17 cellular contexts compared by ENCODE assay signal in the genomic region with DNA sequence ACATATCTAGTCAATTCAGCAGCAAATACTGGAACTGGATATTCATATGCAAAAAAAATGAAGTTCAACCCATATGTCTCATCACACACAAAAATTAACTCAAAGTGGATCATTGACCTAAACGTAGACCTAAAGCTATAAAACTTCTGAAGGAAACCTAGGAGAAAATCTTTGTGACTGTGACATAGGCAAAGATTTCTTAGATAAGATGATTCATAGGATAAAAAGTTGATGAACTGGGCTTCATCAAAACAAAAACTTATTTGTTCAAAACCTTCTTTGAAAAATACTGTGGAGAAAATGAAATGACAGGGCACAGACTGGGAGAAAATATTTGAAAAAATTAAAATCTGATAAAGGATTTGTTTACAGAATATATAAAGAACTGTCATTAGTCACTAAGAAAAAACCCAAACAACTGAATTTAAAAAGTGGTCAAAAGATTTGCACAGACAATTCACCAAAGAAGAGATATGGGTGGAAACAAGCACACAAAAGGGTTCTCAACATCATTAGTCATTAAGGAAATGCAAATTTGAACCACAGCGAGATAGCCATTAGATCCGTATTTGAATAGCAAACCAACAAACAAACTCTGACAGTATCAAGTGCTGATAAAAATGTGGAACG.
"Had no signal": no experiment of that assay in that cellular context is flagged by ENCODE, and none has a peak within 500 bp of the region (broad histone marks: within the 10 kb centered on the region; RNA-seq: fewer than 3 reads in every experiment).

No MANE protein-coding gene starts in this region.

- H3K4me1 Mint-ChIP-seq: activated naive CD4-positive, alpha-beta T cell treated with anti-CD3 and anti-CD28 coated beads, Interleukin-2, amount 10 ng/mL, durations not matched to agents 7 days and 5 days; naive thymus-derived CD4-positive, alpha-beta T cell; stimulated activated effector memory CD8-positive, alpha-beta T cell treated with anti-CD3 and anti-CD28 coated beads, Interleukin-12 subunit alpha, Interleukin-12 subunit beta, amount 100 ng/mL, for 72 hours had no signal

- ATAC-seq: left cardiac atrium; naive thymus-derived CD4-positive, alpha-beta T cell; right cardiac atrium; stimulated activated effector memory CD8-positive, alpha-beta T cell treated with anti-CD3 and anti-CD28 coated beads, Interleukin-12 subunit alpha, Interleukin-12 subunit beta, amount 100 ng/mL, for 72 hours had no signal

- H3K36me3 Mint-ChIP-seq: activated naive CD4-positive, alpha-beta T cell treated with anti-CD3 and anti-CD28 coated beads, Interleukin-2, amount 10 ng/mL, durations not matched to agents 7 days and 5 days; naive thymus-derived CD4-positive, alpha-beta T cell; stimulated activated effector memory CD8-positive, alpha-beta T cell treated with anti-CD3 and anti-CD28 coated beads, Interleukin-12 subunit alpha, Interleukin-12 subunit beta, amount 100 ng/mL, for 72 hours had no signal

- H3K4me3 Mint-ChIP-seq: activated B cell treated with CpG ODN at 0.5 μM for 24 hours; activated naive CD4-positive, alpha-beta T cell treated with anti-CD3 and anti-CD28 coated beads, Interleukin-2, amount 10 ng/mL, durations not matched to agents 7 days and 5 days; brain; naive thymus-derived CD4-positive, alpha-beta T cell; stimulated activated effector memory CD8-positive, alpha-beta T cell treated with anti-CD3 and anti-CD28 coated beads, Interleukin-12 subunit alpha, Interleukin-12 subunit beta, amount 100 ng/mL, for 72 hours had no signal

- H3K36me3 ChIP-seq: neutrophil, tibial nerve had no signal

- DNase-seq: activated B cell treated with CpG ODN at 0.5 μM for 24 hours; activated naive CD4-positive, alpha-beta T cell treated with anti-CD3 and anti-CD28 coated beads, Interleukin-2, amount 10 ng/mL, durations not matched to agents 7 days and 5 days; cerebellar nuclear complex; dermis blood vessel endothelial cell; erythroblast; hippocampal formation; left cardiac atrium; naive thymus-derived CD4-positive, alpha-beta T cell; right cardiac atrium had no signal

- H3K27ac Mint-ChIP-seq: activated B cell treated with CpG ODN at 0.5 μM for 24 hours; activated naive CD4-positive, alpha-beta T cell treated with anti-CD3 and anti-CD28 coated beads, Interleukin-2, amount 10 ng/mL, durations not matched to agents 7 days and 5 days; activated T-helper 2 cell treated with anti-CD3 and anti-CD28 coated beads, Interferon-gamma antibody, Interleukin-2, Interleukin-4, amounts not matched to agents 10 μg/mL and 5 μg/mL and 100 μg/mL, durations not matched to agents 14 hours and 24 hours and 36 hours; brain; naive thymus-derived CD4-positive, alpha-beta T cell; progenitor cell of endocrine pancreas; stimulated activated effector memory CD8-positive, alpha-beta T cell treated with anti-CD3 and anti-CD28 coated beads, Interleukin-12 subunit alpha, Interleukin-12 subunit beta, amount 100 ng/mL, for 72 hours had no signal

- H3K27me3 Mint-ChIP-seq: brain, progenitor cell of endocrine pancreas had no signal

- H3K9me3 Mint-ChIP-seq: activated naive CD4-positive, alpha-beta T cell treated with anti-CD3 and anti-CD28 coated beads, Interleukin-2, amount 10 ng/mL, durations not matched to agents 7 days and 5 days; activated T-helper 2 cell treated with anti-CD3 and anti-CD28 coated beads, Interferon-gamma antibody, Interleukin-2, Interleukin-4, amounts not matched to agents 10 μg/mL and 5 μg/mL and 100 μg/mL, durations not matched to agents 14 hours and 24 hours and 36 hours; stimulated activated effector memory CD8-positive, alpha-beta T cell treated with anti-CD3 and anti-CD28 coated beads, Interleukin-12 subunit alpha, Interleukin-12 subunit beta, amount 100 ng/mL, for 72 hours had no signal

- H3K27me3 ChIP-seq: tibial nerve, vagina had no signal

- H3K4me3 ChIP-seq: lung, tibial nerve, vagina had no signal

- H3K27ac ChIP-seq: neutrophil, tibial nerve, vagina had no signal

- H3K9me3 ChIP-seq: neutrophil, tibial nerve, vagina had no signal
